1 cellular context compared by ENCODE assay signal in genomic region chr20:13784893-13785715, GRCh38.
TF ChIP-seq lines count a peak whose summit lies in the region.

Gene ESF1, minus strand, starts transcription at chr20:13784919. Its CDS starts 1,779 bp downstream, at chr20:13783140.
Gene NDUFAF5, plus strand, starts transcription at chr20:13785028. Its CDS starts 41 bp downstream, at chr20:13785069.

TF ChIP-seq in K562, 482 proteins besides CTCF, POLR2A, EP300 and RAD21 (continued from another document and continues in another):
- TF ChIP-seq ETV6 (IDR thresholded peaks at IDR 0.05; ENCODE audit: borderline replicate concordance in 1 of 2, low read depth in 2 of 2, low read length in 1 of 2) = no peak
- no peak for TF ChIP-seq ETV6 (CRISPR knock-in tag; IDR thresholded peaks at IDR 0.05; ENCODE audit: borderline replicate concordance)
- no peak for TF ChIP-seq ZNF695 (CRISPR knock-in tag; IDR thresholded peaks at IDR 0.05)
- TF ChIP-seq NFYB (IDR thresholded peaks at IDR 0.05; ENCODE audit: extremely low read depth, insufficient read length) = no peak
- TF ChIP-seq ZBTB26 (CRISPR knock-in tag; IDR thresholded peaks at IDR 0.05) = no peak
- no peak for TF ChIP-seq ZNF41 (CRISPR knock-in tag; conservative IDR thresholded peaks at IDR 0.05)
- TF ChIP-seq FOSL1 (tag; conservative IDR thresholded peaks at IDR 0.05) = no peak
- TF ChIP-seq GATAD2B (IDR thresholded peaks at IDR 0.05; ENCODE audit: borderline replicate concordance) = no peak
- TF ChIP-seq MLLT1 (IDR thresholded peaks at IDR 0.05) = no peak
- TF ChIP-seq CREB3L1 (IDR thresholded peaks at IDR 0.05; ENCODE audit: borderline replicate concordance, low read depth) = no peak
- TF ChIP-seq ZNF318 (IDR thresholded peaks at IDR 0.05; ENCODE audit: borderline replicate concordance in 1 of 2, low read depth in 1 of 2) = no peak
- TF ChIP-seq MAFF (IDR thresholded peaks at IDR 0.05; ENCODE audit: low read length) = no peak
- TF ChIP-seq LARP7 (IDR thresholded peaks at IDR 0.05) = no peak
- TF ChIP-seq ZNF263 (CRISPR knock-in tag; IDR thresholded peaks at IDR 0.05; ENCODE audit: borderline replicate concordance) = 0 out of 2 replicates have a peak, but pooled peaks have one; percentile 27
- TF ChIP-seq HLTF (IDR thresholded peaks at IDR 0.05) = no peak
- TF ChIP-seq ZNF184 (CRISPR knock-in tag; IDR thresholded peaks at IDR 0.05) = no peak
- no peak for TF ChIP-seq RBM22 (IDR thresholded peaks at IDR 0.05; ENCODE audit: low read depth, low read length, poor library complexity, severe bottlenecking)
- no peak for TF ChIP-seq NR3C1 (CRISPR knock-in tag; IDR thresholded peaks at IDR 0.05)
- TF ChIP-seq RB1 (IDR thresholded peaks at IDR 0.05; ENCODE audit: low read depth) = no peak
- no peak for TF ChIP-seq NR4A1 (CRISPR knock-in tag; IDR thresholded peaks at IDR 0.05)
- TF ChIP-seq NR4A1 (tag; IDR thresholded peaks at IDR 0.05) = no peak
- TF ChIP-seq ZNF717 (CRISPR knock-in tag; IDR thresholded peaks at IDR 0.05) = no peak
- TF ChIP-seq ZNF551 (CRISPR knock-in tag; IDR thresholded peaks at IDR 0.05) = no peak
- TF ChIP-seq ZNF384 (IDR thresholded peaks at IDR 0.05; ENCODE audit: low read depth, low read length) = no peak
- TF ChIP-seq BDP1 (IDR thresholded peaks at IDR 0.05; ENCODE audit: insufficient read depth, insufficient read length) = no peak
- TF ChIP-seq MXI1 (IDR thresholded peaks at IDR 0.05; ENCODE audit: low read depth, low read length) = peak; percentile 79; the same call in 1 of the 2 replicates
- TF ChIP-seq TCFL5 (CRISPR knock-in tag; conservative IDR thresholded peaks at IDR 0.05) = no peak
- TF ChIP-seq PATZ1 (CRISPR knock-in tag; IDR thresholded peaks at IDR 0.05; ENCODE audit: borderline replicate concordance) = no peak
- TF ChIP-seq MGA (IDR thresholded peaks at IDR 0.05) = peak; percentile 49
- no peak for TF ChIP-seq ZNF75A (CRISPR knock-in tag; IDR thresholded peaks at IDR 0.05)
- TF ChIP-seq IFI16 (CRISPR knock-in tag; IDR thresholded peaks at IDR 0.05) = no peak
